7 cellular contexts compared by ENCODE assay signal in genomic region chr1:248450466-248451145, GRCh38.
ATAC-seq lines count a peak whose summit lies in the region.

No MANE protein-coding gene starts in this region.

- peak; percentile 56 for ATAC-seq in GM18858 (IDR thresholded peaks at IDR 0.05; ENCODE audit: unreplicated experiment)
- peak; percentile 65 for ATAC-seq in GM19351 (IDR thresholded peaks at IDR 0.05; ENCODE audit: unreplicated experiment)
- ATAC-seq in GM21447 (IDR thresholded peaks at IDR 0.05; ENCODE audit: unreplicated experiment), result peak; percentile 64
- peak; percentile 56 for ATAC-seq in HG02623 (IDR thresholded peaks at IDR 0.05; ENCODE audit: unreplicated experiment)
- ATAC-seq in HG02981 (IDR thresholded peaks at IDR 0.05; ENCODE audit: unreplicated experiment), result peak; percentile 59
- peak; percentile 64 for ATAC-seq in HG03196 (IDR thresholded peaks at IDR 0.05; ENCODE audit: unreplicated experiment)
- ATAC-seq in HG03571 (IDR thresholded peaks at IDR 0.05; ENCODE audit: unreplicated experiment), result peak; percentile 73

Comparison
In these comparisons a context has a peak if more than half of its experiments do, and no peak if none do; other contexts are left out.
1. Peak in every context shown above with its lines: ATAC-seq.